Comparison of ENCODE assay signal across 1 cellular context in genomic region chr16:30956601-30957455, GRCh38.
TF ChIP-seq lines count a peak whose summit lies in the region.

No MANE protein-coding gene starts in this region.

TF ChIP-seq in K562, 482 proteins besides CTCF, POLR2A, EP300 and RAD21 (continued from another document):
- TF ChIP-seq, protein P1, sequence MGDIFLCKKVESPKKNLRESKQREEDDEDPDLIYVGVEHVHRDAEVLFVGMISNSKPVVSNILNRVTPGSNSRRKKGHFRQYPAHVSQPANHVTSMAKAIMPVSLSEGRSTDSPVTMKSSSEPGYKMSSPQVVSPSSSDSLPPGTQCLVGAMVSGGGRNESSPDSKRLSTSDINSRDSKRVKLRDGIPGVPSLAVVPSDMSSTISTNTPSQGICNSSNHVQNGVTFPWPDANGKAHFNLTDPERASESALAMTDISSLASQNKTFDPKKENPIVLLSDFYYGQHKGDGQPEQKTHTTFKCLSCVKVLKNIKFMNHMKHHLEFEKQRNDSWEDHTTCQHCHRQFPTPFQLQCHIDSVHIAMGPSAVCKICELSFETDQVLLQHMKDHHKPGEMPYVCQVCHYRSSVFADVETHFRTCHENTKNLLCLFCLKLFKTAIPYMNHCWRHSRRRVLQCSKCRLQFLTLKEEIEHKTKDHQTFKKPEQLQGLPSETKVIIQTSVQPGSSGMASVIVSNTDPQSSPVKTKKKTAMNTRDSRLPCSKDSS (IDR thresholded peaks at IDR 0.05; ENCODE audit: low read depth, partially characterized antibody), result no peak
- TF ChIP-seq CREB3 (tag; conservative IDR thresholded peaks at IDR 0.05; ENCODE audit: low read depth), result no peak
- no peak for TF ChIP-seq FOXK2 (conservative IDR thresholded peaks at IDR 0.05 in 1 of 2, IDR thresholded peaks at IDR 0.05 in 1 of 2; ENCODE audit: low read depth in 2 of 2)
- peak; percentile 0; the same call in 1 of the 2 replicates for TF ChIP-seq GABPB1 (CRISPR knock-in tag; IDR thresholded peaks at IDR 0.05)
- TF ChIP-seq FOXK1 (CRISPR knock-in tag; IDR thresholded peaks at IDR 0.05; ENCODE audit: borderline replicate concordance), result peak; percentile 55
- TF ChIP-seq RBBP5 (IDR thresholded peaks at IDR 0.05; ENCODE audit: borderline replicate concordance, insufficient read depth, low read length, poor library complexity, severe bottlenecking), result no peak
- TF ChIP-seq HINFP (tag; conservative IDR thresholded peaks at IDR 0.05; ENCODE audit: low read depth), result peak; percentile 36; the same call in 1 of the 2 replicates
- TF ChIP-seq CBX2 (IDR thresholded peaks at IDR 0.05; ENCODE audit: insufficient read depth, low read length, poor library complexity, severe bottlenecking), result no peak
- no peak for TF ChIP-seq CHD1 (IDR thresholded peaks at IDR 0.05; ENCODE audit: low read length)
